In genomic region chr1:239263821-239264220, GRCh38 we compare ENCODE assay signal across 22 cellular contexts.
"Had no signal": no experiment of that assay in that cellular context is flagged by ENCODE, and none has a peak within 500 bp of the region (broad histone marks: within the 10 kb centered on the region; RNA-seq: fewer than 3 reads in every experiment).

No MANE protein-coding gene starts in this region.

- DNase-seq: activated CD4-positive, alpha-beta memory T cell treated with anti-CD3 and anti-CD28 coated beads, Interleukin-2, amount 10 ng/mL, durations not matched to agents 7 days and 5 days; activated CD4-positive, alpha-beta T cell treated with anti-CD3 and anti-CD28 coated beads for 36 hours; activated CD4-positive, alpha-beta T cell treated with anti-CD3 and anti-CD28 coated beads, Interleukin-2, amount 50 U/mL, for 1 hour; activated gamma-delta T cell; activated naive CD4-positive, alpha-beta T cell treated with anti-CD3 and anti-CD28 coated beads for 36 hours; activated T-cell treated with anti-CD3 and anti-CD28 coated beads for 4 hours; activated T-cell treated with anti-CD3 and anti-CD28 coated beads, Interleukin-2, amount 50 U/mL, for 48 hours; amygdala; MM.1S; NCI-H1105; NCI-H1436; NCI-H187; NCI-H2081 treated with DMSO at 0.1 percent for 48 hours; NCI-H446; NCI-H524; PC-9; SHP77 treated with DMSO at 0.1 percent for 48 hours; T-cell; T-helper 2 cell; T1000; WERI-Rb-1 had no signal

- H3K27ac ChIP-seq: PC-9, WERI-Rb-1 had no signal

- H3K4me3 ChIP-seq: PC-9 had no signal

- ATAC-seq: activated CD4-positive, alpha-beta T cell treated with anti-CD3 and anti-CD28 coated beads for 36 hours; activated T-helper 17 cell treated with anti-CD3 and anti-CD28 coated beads, Interleukin-2, amount 50 U/mL, for 72 hours; T-cell had no signal

- H3K36me3 ChIP-seq: WERI-Rb-1 had no signal
